ENCODE assay signal across 1 cellular context in genomic region chr14:23115918-23116317, GRCh38.
TF ChIP-seq lines count a peak whose summit lies in the region.

No MANE protein-coding gene starts in this region.

TF ChIP-seq in HCT116, 20 proteins besides CTCF, POLR2A, EP300 and RAD21:
- no peak for TF ChIP-seq MAX (IDR thresholded peaks at IDR 0.05)
- TF ChIP-seq ZBTB33 (IDR thresholded peaks at IDR 0.05; ENCODE audit: extremely low read depth, insufficient replicate concordance, low read length) = no peak
- TF ChIP-seq FOSL1 (IDR thresholded peaks at IDR 0.05; ENCODE audit: low read depth) = no peak
